ENCODE assay signal across 8 cellular contexts in the genomic region with DNA sequence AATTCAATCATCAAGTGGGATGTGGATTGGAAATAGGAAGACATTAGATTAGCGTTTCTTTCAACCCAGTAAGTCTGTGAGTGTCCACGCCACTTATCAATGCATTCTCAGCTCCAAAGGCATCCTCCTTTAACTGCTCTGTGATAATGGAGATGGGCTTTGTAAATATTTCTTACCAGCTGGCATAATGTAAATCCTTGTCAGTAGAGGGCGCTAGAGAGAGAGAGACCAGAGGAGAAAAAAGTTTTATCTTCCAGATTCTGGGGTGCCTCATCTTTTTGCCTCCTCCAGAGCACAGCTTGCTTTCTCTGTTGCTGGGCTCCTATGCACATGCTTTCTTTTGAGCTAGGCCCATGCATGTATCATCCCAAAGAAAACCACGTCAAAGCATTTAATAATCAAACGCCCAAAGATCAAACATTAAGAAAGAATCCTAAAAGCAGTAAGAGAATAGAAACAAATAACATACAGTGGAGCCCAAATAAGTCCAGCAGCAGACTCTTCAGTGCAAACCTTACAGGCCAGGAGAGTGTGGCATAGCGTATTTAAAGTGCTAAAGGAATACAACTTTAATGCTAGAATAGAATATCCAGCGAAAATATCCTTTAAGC. TPM values are rescaled to one million over a fixed set of nuclear protein-coding genes. Genes with fewer than 3 reads are reported as not detected.
A peak's percentile ranks its signal among the peaks of the same experiment; 100 is the strongest.
DNase-seq lines count a peak whose midpoint lies in the region; ATAC-seq and TF ChIP-seq lines count a peak whose summit lies in the region.

No MANE protein-coding gene starts in this region.

- H2AFZ ChIP-seq in DND-41 (ENCODE audit: low read depth, low read length) = no peak overlapping the region

- no peaks in the 10 kb centered on the region for H3K79me2 ChIP-seq in DND-41 (ENCODE audit: insufficient read depth, low read length)

- H3K9me3 Mint-ChIP-seq in endodermal cell = peaks cover 42% of the 10 kb centered on the region

- H3K36me3 ChIP-seq in DND-41 (ENCODE audit: insufficient read depth, low read length) (no peaks in the 10 kb centered on the region), endodermal cell (ENCODE audit: control insufficient read depth, insufficient read depth, low read length) (no peaks in the 10 kb centered on the region), gastrocnemius medialis (no peaks in the 10 kb centered on the region)

- peak; percentile 72 for TF ChIP-seq CTCF in DND-41 (IDR thresholded peaks at IDR 0.05; ENCODE audit: borderline replicate concordance, extremely low read depth, low read length, poor library complexity, severe bottlenecking)
- peak; percentile 78 for TF ChIP-seq CTCF in endodermal cell (conservative IDR thresholded peaks at IDR 0.05)
- TF ChIP-seq CTCF in gastrocnemius medialis (IDR thresholded peaks at IDR 0.05 in 4 of 5, conservative IDR thresholded peaks at IDR 0.05 in 1 of 5) = peak in 4 of 5 experiments; percentile 35 to 55 (median 40)

- intact Hi-C loops in gastrocnemius medialis (cut with DNase I; ENCODE audit: low total_unique reads) = loop anchor here (1.0 kb wide), 1 partner anchor 34 kb away; no protein-coding TSS in a partner anchor

- H3K4me3 Mint-ChIP-seq in endodermal cell = no peak overlapping the region

- H3K27me3 ChIP-seq in DND-41 (ENCODE audit: insufficient read depth, low read length, poor library complexity) = no peaks in the 10 kb centered on the region
- H3K27me3 ChIP-seq in endodermal cell (ENCODE audit: control insufficient read depth, insufficient read depth, low read length, poor library complexity, severe bottlenecking) = no peaks in the 10 kb centered on the region
- no peaks in the 10 kb centered on the region for H3K27me3 ChIP-seq in gastrocnemius medialis

- H3K27ac ChIP-seq in DND-41 (ENCODE audit: low read length) (no peak overlapping the region), endodermal cell (ENCODE audit: low read depth, low read length) (no peak overlapping the region), gastrocnemius medialis (no peak overlapping the region)

- H3K4me1 ChIP-seq in DND-41 (ENCODE audit: insufficient read depth, low read length) (peaks cover 5% of the 10 kb centered on the region), endodermal cell (ENCODE audit: control insufficient read depth, insufficient read depth, low read length) (no peaks in the 10 kb centered on the region), gastrocnemius medialis (no peaks in the 10 kb centered on the region)

- no peaks in the 10 kb centered on the region for H3K4me1 Mint-ChIP-seq in endodermal cell

- no peaks in the 10 kb centered on the region for H3K9me3 ChIP-seq in DND-41 (ENCODE audit: insufficient read depth, low read length, severe bottlenecking)
- no peaks in the 10 kb centered on the region for H3K9me3 ChIP-seq in endodermal cell (ENCODE audit: control insufficient read depth, low read length)
- H3K9me3 ChIP-seq in gastrocnemius medialis = no peaks in the 10 kb centered on the region

- H3K36me3 Mint-ChIP-seq in endodermal cell (ENCODE audit: low read depth) = no peaks in the 10 kb centered on the region

- in situ Hi-C loops in gastrocnemius medialis (cut with MboI; ENCODE audit: low sequenced_read_pairs in 4 of 4) = no loop called here

- no peak overlapping the region for H3K27ac Mint-ChIP-seq in endodermal cell

- 58% methylated on average over 6 of the region's 7 CpGs; no CpG with 5 or more reads in 1 of the 2 experiments for WGBS in endodermal cell (ENCODE audit: insufficient coverage in 1 of 2, insufficient read length in 1 of 2), 2 experiments

- H3K27me3 Mint-ChIP-seq in endodermal cell (ENCODE audit: insufficient read depth) = no peaks in the 10 kb centered on the region

- H3K9ac ChIP-seq in DND-41 (ENCODE audit: low read depth, low read length) (no peak overlapping the region), endodermal cell (ENCODE audit: extremely low read depth, low read length, poor library complexity, severe bottlenecking) (no peak overlapping the region)

- no peak overlapping the region for H3K4me3 ChIP-seq in DND-41 (ENCODE audit: low read depth in 1 of 2, low read length in 2 of 2)
- no peak overlapping the region for H3K4me3 ChIP-seq in endodermal cell (ENCODE audit: low read length)
- no peak overlapping the region for H3K4me3 ChIP-seq in gastrocnemius medialis

- TF ChIP-seq POLR2A in gastrocnemius medialis (IDR thresholded peaks at IDR 0.05) = no peak

- ATAC-seq in DND-41 (ENCODE audit: insufficient read depth, low read depth) = peak; percentile 82
- ATAC-seq in gastrocnemius medialis = peak in 1 of 2 donors; percentile 51
- ATAC-seq in GM19035 (IDR thresholded peaks at IDR 0.05; ENCODE audit: unreplicated experiment) = no peak
- ATAC-seq in HG03108 (IDR thresholded peaks at IDR 0.05; ENCODE audit: unreplicated experiment) = no peak

- no peak overlapping the region for H3K4me2 ChIP-seq in DND-41 (ENCODE audit: insufficient read depth, low read length)

- DNase-seq in DND-41 = peak; percentile 31
- peak; percentile 18 for DNase-seq in HCEC 1CT
- DNase-seq in OCI-M1 (lab: John Stamatoyannopoulos, UW) = peak; percentile 72
- DNase-seq in endodermal cell = no peak
- DNase-seq in gastrocnemius medialis = no peak
- DNase-seq in activated effector memory CD4-positive, alpha-beta T cell treated with anti-CD3 and anti-CD28 coated beads, Interleukin-2, amount 50 U/mL, for 16 hours = no peak

- no peaks in the 10 kb centered on the region for H4K20me1 ChIP-seq in DND-41 (ENCODE audit: insufficient read depth, low read length)

RNA-seq across cellular contexts. Expression of a gene that starts 9.6 kb away (rescaled TPM):
- 10 to 100 TPM; 16.5 to 18.5 TPM for total RNA-seq in endodermal cell
- 14.1 TPM for polyA plus RNA-seq in endodermal cell (2013, experiment 1 of 2)
- polyA plus RNA-seq in endodermal cell (2013, experiment 2 of 2) = 12.8 TPM
- total RNA-seq in gastrocnemius medialis = 10 to 100 TPM; 28.2 to 80.9 (median 38.0) TPM

Comparison
In these comparisons a context has a peak if more than half of its experiments do, and no peak if none do; other contexts are left out.
1. DNase-seq: peak in DND-41 (single experiment), HCEC 1CT (single experiment) and OCI-M1 (single experiment); none in endodermal cell (single experiment), gastrocnemius medialis (0 of 2) and activated effector memory CD4-positive, alpha-beta T cell treated with anti-CD3 and anti-CD28 coated beads, Interleukin-2, amount 50 U/mL, for 16 hours (single experiment).
2. Peak in every context shown above with its lines, with median percentiles within 50 percentile points of each other: CTCF ChIP-seq.